ENCODE assay signal across 25 cellular contexts in the genomic region with DNA sequence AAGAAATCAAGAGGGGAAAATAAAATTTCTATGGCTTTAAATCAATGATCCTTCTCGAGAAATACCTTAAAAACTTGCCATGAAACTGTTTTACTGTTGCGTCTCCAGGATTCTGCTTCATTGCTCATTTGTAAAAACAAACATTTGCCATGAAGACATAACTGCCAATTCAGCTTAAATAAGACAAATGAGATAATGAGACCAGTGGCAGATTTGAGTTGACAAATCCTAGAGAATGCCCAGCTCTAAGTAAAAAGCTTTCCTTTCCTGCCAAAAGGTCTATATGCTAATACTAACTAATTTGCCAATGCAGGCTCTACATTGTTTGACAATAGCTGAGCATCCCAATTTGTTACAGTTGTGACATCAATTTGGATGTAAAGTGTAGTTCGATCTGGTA.
"Had no signal": no experiment of that assay in that cellular context is flagged by ENCODE, and none has a peak within 500 bp of the region (broad histone marks: within the 10 kb centered on the region; RNA-seq: fewer than 3 reads in every experiment).

No MANE protein-coding gene starts in this region.

- H3K9me3 Mint-ChIP-seq: activated naive CD8-positive, alpha-beta T cell treated with anti-CD3 and anti-CD28 coated beads for 36 hours had no signal

- FAIRE-seq: TTC549 had no signal

- H3K27me3 ChIP-seq: brain microvascular endothelial cell, cardiac muscle cell had no signal

- H3K27ac Mint-ChIP-seq: activated CD4-positive, alpha-beta memory T cell treated with anti-CD3 and anti-CD28 coated beads, Interleukin-2, amount 10 ng/mL, durations not matched to agents 7 days and 5 days; activated CD4-positive, alpha-beta T cell treated with anti-CD3 and anti-CD28 coated beads, Interleukin-2, amount 10 ng/mL, durations not matched to agents 7 days and 5 days; activated naive CD4-positive, alpha-beta T cell treated with anti-CD3 and anti-CD28 coated beads, Interleukin-2, amount 10 ng/mL, durations not matched to agents 7 days and 5 days; activated naive CD8-positive, alpha-beta T cell treated with anti-CD3 and anti-CD28 coated beads for 36 hours; activated T-helper 2 cell treated with anti-CD3 and anti-CD28 coated beads, Interferon-gamma antibody, Interleukin-2, Interleukin-4, amounts not matched to agents 10 μg/mL and 5 μg/mL and 100 μg/mL, durations not matched to agents 14 hours and 24 hours and 36 hours had no signal

- DNase-seq: activated CD4-positive, alpha-beta memory T cell treated with anti-CD3 and anti-CD28 coated beads, Interleukin-2, amount 10 ng/mL, durations not matched to agents 7 days and 5 days; activated CD4-positive, alpha-beta T cell treated with anti-CD3 and anti-CD28 coated beads, Interleukin-2, amount 10 ng/mL, durations not matched to agents 7 days and 5 days; activated CD4-positive, CD25-positive, alpha-beta regulatory T cell; activated gamma-delta T cell treated with Interleukin-2 at 50 U/mL for 16 hours; activated naive CD4-positive, alpha-beta T cell treated with anti-CD3 and anti-CD28 coated beads, Interleukin-2, amount 10 ng/mL, durations not matched to agents 7 days and 5 days; activated naive CD8-positive, alpha-beta T cell treated with anti-CD3 and anti-CD28 coated beads for 36 hours; activated T-cell treated with anti-CD3 and anti-CD28 coated beads for 4 hours; activated T-cell treated with anti-CD3 and anti-CD28 coated beads, Interleukin-2, amount 50 U/mL, for 48 hours; brain microvascular endothelial cell; Karpas-422; MM.1S; NCI-H146; NCI-H187 treated with DMSO at 0.1 percent for 48 hours; NCI-H2107; NCI-H2171 treated with DMSO at 0.1 percent for 48 hours; NCI-H226; NCI-H526; NCI-H82; PC-3; SHP77 treated with DMSO at 0.1 percent for 48 hours; T-helper 2 cell; T1000 had no signal

- H3K36me3 ChIP-seq: brain microvascular endothelial cell, cardiac muscle cell had no signal

- H3K27me3 Mint-ChIP-seq: activated CD4-positive, alpha-beta memory T cell treated with anti-CD3 and anti-CD28 coated beads, Interleukin-2, amount 10 ng/mL, durations not matched to agents 7 days and 5 days; activated CD4-positive, alpha-beta T cell treated with anti-CD3 and anti-CD28 coated beads, Interleukin-2, amount 10 ng/mL, durations not matched to agents 7 days and 5 days; activated naive CD4-positive, alpha-beta T cell treated with anti-CD3 and anti-CD28 coated beads, Interleukin-2, amount 10 ng/mL, durations not matched to agents 7 days and 5 days; activated naive CD8-positive, alpha-beta T cell treated with anti-CD3 and anti-CD28 coated beads for 36 hours had no signal

- H3K4me3 Mint-ChIP-seq: activated CD4-positive, alpha-beta memory T cell treated with anti-CD3 and anti-CD28 coated beads, Interleukin-2, amount 10 ng/mL, durations not matched to agents 7 days and 5 days; activated CD4-positive, alpha-beta T cell treated with anti-CD3 and anti-CD28 coated beads, Interleukin-2, amount 10 ng/mL, durations not matched to agents 7 days and 5 days; activated naive CD4-positive, alpha-beta T cell treated with anti-CD3 and anti-CD28 coated beads, Interleukin-2, amount 10 ng/mL, durations not matched to agents 7 days and 5 days; activated naive CD8-positive, alpha-beta T cell treated with anti-CD3 and anti-CD28 coated beads for 36 hours had no signal

- H3K4me1 Mint-ChIP-seq: activated CD4-positive, alpha-beta memory T cell treated with anti-CD3 and anti-CD28 coated beads, Interleukin-2, amount 10 ng/mL, durations not matched to agents 7 days and 5 days; activated CD4-positive, alpha-beta T cell treated with anti-CD3 and anti-CD28 coated beads, Interleukin-2, amount 10 ng/mL, durations not matched to agents 7 days and 5 days; activated naive CD4-positive, alpha-beta T cell treated with anti-CD3 and anti-CD28 coated beads, Interleukin-2, amount 10 ng/mL, durations not matched to agents 7 days and 5 days; activated naive CD8-positive, alpha-beta T cell treated with anti-CD3 and anti-CD28 coated beads for 36 hours had no signal

- H3K36me3 Mint-ChIP-seq: activated naive CD4-positive, alpha-beta T cell treated with anti-CD3 and anti-CD28 coated beads, Interleukin-2, amount 10 ng/mL, durations not matched to agents 7 days and 5 days; activated naive CD8-positive, alpha-beta T cell treated with anti-CD3 and anti-CD28 coated beads for 36 hours had no signal

- ATAC-seq: PC-3 had no signal

- H3K27ac ChIP-seq: brain microvascular endothelial cell, cardiac muscle cell had no signal

- H3K4me3 ChIP-seq: cardiac muscle cell had no signal
